12 cellular contexts compared by ENCODE assay signal in the genomic region with DNA sequence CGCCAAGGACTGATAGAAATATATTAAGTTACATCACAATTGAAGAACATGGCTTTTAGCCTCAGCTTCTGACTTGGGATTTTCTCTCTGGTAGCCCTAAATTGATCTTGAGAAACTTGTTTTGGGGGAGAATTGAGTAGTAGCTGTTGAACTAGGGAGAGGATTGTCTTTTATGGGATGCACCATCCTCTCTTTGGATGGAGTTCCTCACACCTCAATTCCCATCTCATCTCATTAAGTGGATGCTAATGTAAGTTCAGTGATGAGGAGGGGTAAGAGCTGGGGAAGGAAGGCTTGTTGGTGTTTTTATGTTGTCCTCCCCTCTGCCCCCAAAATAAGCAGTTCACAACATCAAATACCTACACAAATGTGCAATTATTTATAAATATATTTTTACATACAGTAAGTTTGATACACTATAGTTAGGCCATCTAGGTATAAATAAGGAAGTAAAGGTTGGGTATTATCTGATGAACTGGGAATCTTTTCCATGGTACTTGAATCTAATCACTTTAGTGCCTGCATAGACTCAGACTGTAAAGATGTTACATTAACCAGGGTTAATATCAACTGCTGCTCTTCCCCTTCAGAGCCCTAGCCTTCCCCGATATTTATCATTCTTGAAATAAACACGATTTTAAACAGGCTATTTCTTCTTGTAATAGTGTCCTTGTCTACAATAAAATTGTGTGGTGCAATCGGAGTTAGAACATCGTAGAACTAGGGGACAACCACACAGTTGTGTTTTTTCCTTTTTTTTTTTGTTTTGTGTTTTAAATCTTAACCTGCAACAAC. TPM values are rescaled to one million over a fixed set of nuclear protein-coding genes. Genes with fewer than 3 reads are reported as not detected.
DNase-seq lines count a peak whose midpoint lies in the region; ATAC-seq, FAIRE-seq and TF ChIP-seq lines count a peak whose summit lies in the region.
"Had no signal": no experiment of that assay in that cellular context is flagged by ENCODE, and none has a peak within 500 bp of the region (broad histone marks: within the 10 kb centered on the region; RNA-seq: fewer than 3 reads in every experiment).

No MANE protein-coding gene starts in this region.

- POLR2A ChIA-PET in endothelial cell of umbilical vein (lab: Charles Lee), result interaction anchor here (1.7 to 4.6 kb wide), 2 partner anchors 76 to 83 kb away, joined by 4 to 94 read pairs; no protein-coding TSS in a partner anchor

- no TSS peak for BruUV-seq in endothelial cell of umbilical vein (replicated peaks; lab: Mats Ljungman, UMichigan)

- H3K27ac Mint-ChIP-seq in neural crest cell (ENCODE audit: unreplicated experiment), result peak overlapping the region; percentile 3
- H3K27ac Mint-ChIP-seq: activated T-helper 17 cell treated with anti-CD3 and anti-CD28 coated beads, Interleukin-2, amount 50 U/mL, for 72 hours had no signal

- H3K4me2 ChIP-seq in endothelial cell of umbilical vein (ENCODE audit: insufficient read depth, low read length), result peak overlapping the region; percentile 99

- H3K79me2 ChIP-seq in endothelial cell of umbilical vein (ENCODE audit: control insufficient read depth, insufficient read depth, low read length), result peaks cover 94% of the 10 kb centered on the region

- WGBS in aorta, 2 donors, result 4 to 7% methylated on average over 5 of the region's 5 CpGs

- FAIRE-seq in endothelial cell of umbilical vein (lab: Jason Lieb, UNC), result no peak

- DNase-seq in right atrium auricular region (ENCODE audit: low spot score) (no peak), Right ventricle myocardium inferior (ENCODE audit: missing footprints) (no peak), endothelial cell of umbilical vein (ENCODE audit: low read depth, low spot score) (peak; percentile 52), neural crest cell (ENCODE audit: low read depth, low spot score) (no peak), aorta (no peak), NCI-H1105 (lab: John Stamatoyannopoulos, UW) (no peak), midbrain (lab: John Stamatoyannopoulos, UW) (no peak), T-helper 2 cell (no peak)
- DNase-seq: activated CD4-positive, CD25-positive, alpha-beta regulatory T cell treated with anti-CD3 and anti-CD28 coated beads, Interleukin-2, amount 50 U/mL, for 72 hours; NCI-H226 had no signal

- no peak for ATAC-seq in Right ventricle myocardium inferior
- no peak for ATAC-seq in aorta (ENCODE audit: low FRiP score)
- ATAC-seq: activated T-helper 17 cell treated with anti-CD3 and anti-CD28 coated beads, Interleukin-2, amount 50 U/mL, for 72 hours; HCT116 had no signal

- peaks cover 64% of the 10 kb centered on the region for H3K4me1 Mint-ChIP-seq in neural crest cell

- no peaks in the 10 kb centered on the region for H3K36me3 ChIP-seq in right atrium auricular region
- H3K36me3 ChIP-seq in endothelial cell of umbilical vein (ENCODE audit: control insufficient read depth in 2 of 2, extremely low read depth in 1 of 2, insufficient read depth in 2 of 2, low read length in 2 of 2), result no peaks in the 10 kb centered on the region
- no peaks in the 10 kb centered on the region for H3K36me3 ChIP-seq in aorta (ENCODE audit: control insufficient read depth in 1 of 2, insufficient read depth in 2 of 2, low read length in 1 of 2)

- peak; percentile 33 for TF ChIP-seq POLR2A in endothelial cell of umbilical vein (IDR thresholded peaks at IDR 0.05; ENCODE audit: low read depth, low read length)

- H3K9me3 ChIP-seq in right atrium auricular region (no peaks in the 10 kb centered on the region), endothelial cell of umbilical vein (replicated peaks; ENCODE audit: control insufficient read depth, insufficient read depth, low read length) (no peaks in the 10 kb centered on the region), aorta (ENCODE audit: control insufficient read depth, low read length) (no peaks in the 10 kb centered on the region)

- H3K27ac ChIP-seq in right atrium auricular region (peak overlapping the region; percentile 90 to 95), endothelial cell of umbilical vein (ENCODE audit: insufficient read depth, low read depth, low read length) (peak overlapping the region; percentile 99), aorta (ENCODE audit: low read depth in 1 of 2, low read length in 2 of 2) (peak overlapping the region; percentile 25 to 67)

- dilution Hi-C loops in endothelial cell of umbilical vein (cut with MboI; ENCODE audit: extremely low pct_ligation_motif_present, low sequenced_read_pairs), result loop anchor here (10.0 kb wide), 1 partner anchor 225 kb away; no protein-coding TSS in a partner anchor

- CTCF ChIA-PET in endothelial cell of umbilical vein (lab: Charles Lee), result interaction anchor here (1.1 to 6.3 kb wide), 3 partner anchors 82 to 480 kb away, joined by 3 to 85 read pairs (median 41); no protein-coding TSS in a partner anchor

- H3K36me3 Mint-ChIP-seq in neural crest cell (ENCODE audit: low read depth), result no peaks in the 10 kb centered on the region

- H4K20me1 ChIP-seq in endothelial cell of umbilical vein (replicated peaks; ENCODE audit: control insufficient read depth, extremely low read depth, insufficient read depth, low read length), result peaks cover 5% of the 10 kb centered on the region

- no peaks in the 10 kb centered on the region for H3K9me3 Mint-ChIP-seq in neural crest cell
- H3K9me3 Mint-ChIP-seq: activated T-helper 17 cell treated with anti-CD3 and anti-CD28 coated beads, Interleukin-2, amount 50 U/mL, for 72 hours had no signal

- no peak overlapping the region for H2AFZ ChIP-seq in endothelial cell of umbilical vein (ENCODE audit: low read depth, low read length)

- peak overlapping the region; percentile 68 to 83 for H3K4me3 ChIP-seq in right atrium auricular region
- H3K4me3 ChIP-seq in endothelial cell of umbilical vein (replicated peaks in 1 of 3; ENCODE audit: insufficient read depth in 1 of 3, low read depth in 1 of 3, low read length in 3 of 3), result peak overlapping the region; percentile 13 to 100 (median 22)
- peak overlapping the region; percentile 99 to 100 for H3K4me3 ChIP-seq in aorta (ENCODE audit: low read length in 2 of 2)

- intact Hi-C loops in Right ventricle myocardium inferior (cut with DNase I), result loop anchor here (5.0 kb wide), 5 partner anchors 143 to 573 kb away; no protein-coding TSS in a partner anchor
- intact Hi-C loops in endothelial cell of umbilical vein (cut with micrococcal nuclease), result loop anchor here (5.0 to 10.0 kb wide), 5 partner anchors 285 to 1095 kb away; a partner anchor contains a TSS
- intact Hi-C loops in aorta (cut with DNase I), result loop anchor here (5.0 to 10.0 kb wide), 8 partner anchors 55 to 505 kb away; no protein-coding TSS in a partner anchor

- H3K4me1 ChIP-seq in right atrium auricular region (peaks cover 0 to 41% of the 10 kb centered on the region in 2 donors), endothelial cell of umbilical vein (ENCODE audit: control insufficient read depth, extremely low read depth, insufficient read depth, low read length) (peaks cover 48% of the 10 kb centered on the region), aorta (ENCODE audit: control insufficient read depth in 1 of 2, insufficient read depth in 2 of 2, low read length in 2 of 2) (peaks cover 2 to 3% of the 10 kb centered on the region in 2 donors)

- TF ChIP-seq CTCF in right atrium auricular region (IDR thresholded peaks at IDR 0.05), result no peak
- no peak for TF ChIP-seq CTCF in endothelial cell of umbilical vein (IDR thresholded peaks at IDR 0.05; ENCODE audit: extremely low read depth in 1 of 2, insufficient read depth in 1 of 2, low read depth in 1 of 2, low read length in 2 of 2)
- TF ChIP-seq CTCF in neural crest cell (conservative IDR thresholded peaks at IDR 0.05), result no peak

- peak overlapping the region; percentile 99 for H3K9ac ChIP-seq in endothelial cell of umbilical vein (replicated peaks; ENCODE audit: extremely low read depth, insufficient read depth, low read length)

- H3K27me3 Mint-ChIP-seq in neural crest cell (ENCODE audit: low read depth), result no peaks in the 10 kb centered on the region

- H3K4me3 Mint-ChIP-seq in neural crest cell, result peak overlapping the region; percentile 63
- H3K4me3 Mint-ChIP-seq: activated T-helper 17 cell treated with anti-CD3 and anti-CD28 coated beads, Interleukin-2, amount 50 U/mL, for 72 hours had no signal

- H3K9me1 ChIP-seq in endothelial cell of umbilical vein (replicated peaks; ENCODE audit: control insufficient read depth, extremely low read depth, insufficient read depth, low read length), result no peaks in the 10 kb centered on the region

- H3K27me3 ChIP-seq in right atrium auricular region (no peaks in the 10 kb centered on the region), endothelial cell of umbilical vein (ENCODE audit: control insufficient read depth in 2 of 2, insufficient read depth in 2 of 2, low read length in 2 of 2) (no peaks in the 10 kb centered on the region), aorta (ENCODE audit: control insufficient read depth in 1 of 2, insufficient read depth in 2 of 2, low read length in 1 of 2) (no peaks in the 10 kb centered on the region)

TF ChIP-seq in endothelial cell of umbilical vein, 7 proteins besides CTCF, POLR2A, EP300 and RAD21 (continues in another document):
- TF ChIP-seq EZH2 (IDR thresholded peaks at IDR 0.05; ENCODE audit: borderline replicate concordance, low read depth, low read length, severe bottlenecking) (no peak), GATA2 (IDR thresholded peaks at IDR 0.05; ENCODE audit: insufficient read depth, insufficient read length, low read depth, low read length) (no peak), JUN (IDR thresholded peaks at IDR 0.05; ENCODE audit: borderline replicate concordance, insufficient read depth, insufficient read length, low read depth) (no peak), MYC (IDR thresholded peaks at IDR 0.05; ENCODE audit: low read depth, low read length) (no peak), FOS (IDR thresholded peaks at IDR 0.05; ENCODE audit: borderline replicate concordance, insufficient read depth, low read length) (no peak), POLR2AphosphoS5 (IDR thresholded peaks at IDR 0.05; ENCODE audit: insufficient read depth, low read depth, low read length) (no peak)

RNA-seq across cellular contexts. Expression of a gene that starts 4.2 kb away (rescaled TPM):
- 100 to 1,000 TPM; 122 to 235 TPM for total RNA-seq in right atrium auricular region
- total RNA-seq in Right ventricle myocardium inferior, result 221 TPM
- total RNA-seq in endothelial cell of umbilical vein, result 235 and 288 TPM in 2 replicates
- polyA plus RNA-seq in endothelial cell of umbilical vein, result 155 and 185 TPM in 2 replicates
- 164 and 180 TPM in 2 replicates for polyA plus RNA-seq in endothelial cell of umbilical vein (2011; cell fraction: cytosol; rRNA removed)
- polyA plus RNA-seq in endothelial cell of umbilical vein (2011; cell fraction: nucleus; rRNA removed), result 150 and 213 TPM in 2 replicates
- polyA plus RNA-seq in endothelial cell of umbilical vein (2012), result 411 and 451 TPM in 2 replicates
- polyA minus RNA-seq in endothelial cell of umbilical vein, result 426 and 450 TPM in 2 replicates
- not detected for polyA minus RNA-seq in endothelial cell of umbilical vein (2011; cell fraction: cytosol; rRNA and poly(A)+ RNA removed)
- polyA minus RNA-seq in endothelial cell of umbilical vein (2011; cell fraction: nucleus; rRNA and poly(A)+ RNA removed), result 173 and 254 TPM in 2 replicates
- 91.2 and 92.6 TPM in 2 replicates for total RNA-seq in neural crest cell
- total RNA-seq in aorta, result 100 to 1,000 TPM; 185 to 213 TPM
- polyA plus RNA-seq in aorta, result 100 to 1,000 TPM; 168 to 184 TPM

Comparison
In these comparisons a context has a peak if more than half of its experiments do, and no peak if none do; other contexts are left out.
1. H3K27ac ChIP-seq: peak in every context shown above with its lines; median percentile 99 in endothelial cell of umbilical vein; 92 in right atrium auricular region; 46 in aorta.
2. H3K4me3 ChIP-seq: peak in every context shown above with its lines; median percentile 100 in aorta; 76 in right atrium auricular region; 22 in endothelial cell of umbilical vein.